In the genomic region with DNA sequence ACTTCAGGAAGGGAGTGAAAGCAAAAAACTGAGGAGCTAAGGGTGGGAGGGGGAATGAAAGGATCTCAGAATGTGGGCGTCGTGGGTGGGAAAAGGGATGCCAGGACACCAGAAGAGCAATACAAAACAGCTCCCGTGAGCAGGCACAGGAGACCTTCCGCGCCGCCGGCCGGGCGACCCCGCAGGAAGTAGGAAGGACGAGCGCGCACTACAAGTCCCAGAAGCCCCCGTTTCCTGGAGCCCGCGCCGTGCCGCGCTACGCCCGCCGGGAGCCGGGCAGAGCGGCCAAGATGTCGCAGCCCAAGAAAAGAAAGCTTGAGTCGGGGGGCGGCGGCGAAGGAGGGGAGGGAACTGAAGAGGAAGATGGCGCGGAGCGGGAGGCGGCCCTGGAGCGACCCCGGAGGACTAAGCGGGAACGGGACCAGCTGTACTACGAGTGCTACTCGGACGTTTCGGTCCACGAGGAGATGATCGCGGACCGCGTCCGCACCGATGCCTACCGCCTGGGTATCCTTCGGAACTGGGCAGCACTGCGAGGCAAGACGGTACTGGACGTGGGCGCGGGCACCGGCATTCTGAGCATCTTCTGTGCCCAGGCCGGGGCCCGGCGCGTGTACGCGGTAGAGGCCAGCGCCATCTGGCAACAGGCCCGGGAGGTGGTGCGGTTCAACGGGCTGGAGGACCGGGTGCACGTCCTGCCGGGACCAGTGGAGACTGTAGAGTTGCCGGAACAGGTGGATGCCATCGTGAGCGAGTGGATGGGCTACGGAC, we compare ENCODE assay signal across 8 cellular contexts. TPM values are rescaled to one million over a fixed set of nuclear protein-coding genes. Genes with fewer than 3 reads are reported as not detected.
DNase-seq lines count a peak whose midpoint lies in the region; ATAC-seq and TF ChIP-seq lines count a peak whose summit lies in the region.

A gene (plus strand): TSS at position 249 of the 771 bp plus-strand sequence. CDS start 42 bp downstream, at position 291.

- in situ Hi-C loops in mammary epithelial cell (cut with MboI; ENCODE audit: low sequenced_read_pairs in 2 of 2) = loop anchor here in 1 of 2 donors (5.0 kb wide), 1 partner anchor 86 kb away; a partner anchor contains a TSS

- H2AFZ ChIP-seq in mammary epithelial cell (ENCODE audit: low read depth, low read length) (peak within 1 kb of the TSS; percentile 100), smooth muscle cell (ENCODE audit: low read depth) (peak within 1 kb of the TSS; percentile 95)

- dilution Hi-C loops in mammary epithelial cell (cut with HindIII; ENCODE audit: low sequenced_read_pairs) = no loop called here

- DNase-seq in 8988T (peak; percentile 36), NCI-H2171 (lab: John Stamatoyannopoulos, UW) (peak; percentile 91), WERI-Rb-1 (peak; percentile 92), mammary epithelial cell (peak; percentile 69), iPS-NIHi7 (ENCODE audit: extremely low spot score) (peak; percentile 84), smooth muscle cell (lab: John Stamatoyannopoulos, UW; ENCODE audit: unreplicated experiment) (peak; percentile 43)

- H3K4me3 ChIP-seq in WERI-Rb-1 (ENCODE audit: low read depth, low read length) (peak within 1 kb of the TSS; percentile 94), mammary epithelial cell (replicated peaks in 1 of 3; ENCODE audit: insufficient read depth in 1 of 3, low read depth in 2 of 3, low read length in 3 of 3) (peak within 1 kb of the TSS; percentile 87 to 99 (median 96)), smooth muscle cell (peak within 1 kb of the TSS; percentile 91)

- no peak for TF ChIP-seq CTCF in WERI-Rb-1 (IDR thresholded peaks at IDR 0.05; ENCODE audit: low read depth, low read length)
- TF ChIP-seq CTCF in mammary epithelial cell (conservative IDR thresholded peaks at IDR 0.05 in 1 of 2, IDR thresholded peaks at IDR 0.05 in 1 of 2; ENCODE audit: extremely low read depth in 1 of 2, insufficient read depth in 1 of 2, low read depth in 1 of 2, low read length in 2 of 2) = peak in 1 of 2 donors; percentile 11
- no peak for TF ChIP-seq CTCF in smooth muscle cell (IDR thresholded peaks at IDR 0.05; ENCODE audit: borderline replicate concordance, insufficient read depth, poor library complexity, severe bottlenecking)

- H4K20me1 ChIP-seq in mammary epithelial cell (ENCODE audit: insufficient read depth, low read length) (no peaks in the 10 kb centered on the region), smooth muscle cell (ENCODE audit: low read depth) (no peaks in the 10 kb centered on the region)

- no peaks in the 10 kb centered on the region for H3F3A ChIP-seq in smooth muscle cell (ENCODE audit: low read depth)

- H3K79me2 ChIP-seq in mammary epithelial cell (ENCODE audit: insufficient read depth, low read length) (peaks cover 24% of the 10 kb centered on the region), smooth muscle cell (ENCODE audit: low read depth) (peaks cover 5% of the 10 kb centered on the region)

- H3K4me2 ChIP-seq in mammary epithelial cell (ENCODE audit: insufficient read depth, low read depth, low read length) (peak within 1 kb of the TSS; percentile 84), smooth muscle cell (peak within 1 kb of the TSS; percentile 92)

- H3K4me1 ChIP-seq in mammary epithelial cell (ENCODE audit: insufficient read depth, low read length) = peaks cover 9% of the 10 kb centered on the region
- peaks cover 17% of the 10 kb centered on the region for H3K4me1 ChIP-seq in smooth muscle cell (ENCODE audit: low read depth)

- intact Hi-C loops in mammary epithelial cell (cut with micrococcal nuclease) = loop anchor here (1.0 to 5.0 kb wide), 3 partner anchors 20 to 471 kb away; no protein-coding TSS in a partner anchor

- H3K9me3 ChIP-seq in WERI-Rb-1 (ENCODE audit: severe bottlenecking) (no peaks in the 10 kb centered on the region), mammary epithelial cell (replicated peaks; ENCODE audit: insufficient read depth, low read length) (no peaks in the 10 kb centered on the region), smooth muscle cell (replicated peaks; ENCODE audit: low read depth) (no peaks in the 10 kb centered on the region)

- H3K27ac ChIP-seq in WERI-Rb-1 (peak within 1 kb of the TSS; percentile 92), mammary epithelial cell (ENCODE audit: insufficient read depth, low read depth, low read length) (peak within 1 kb of the TSS; percentile 61), smooth muscle cell (ENCODE audit: low read depth) (no peak within 1 kb of the TSS)

- H3K36me3 ChIP-seq in WERI-Rb-1 (peaks cover 30% of the 10 kb centered on the region), mammary epithelial cell (ENCODE audit: insufficient read depth, low read length) (peaks cover 4% of the 10 kb centered on the region), smooth muscle cell (ENCODE audit: low read depth) (no peaks in the 10 kb centered on the region)

- 3% methylated on average over 8 of the region's 73 CpGs for WGBS in mammary epithelial cell (ENCODE audit: low coverage, missing lambda C conversion rate)
- WGBS in smooth muscle cell (ENCODE audit: low lambda C conversion rate) = under 1% methylated on average over 72 of the region's 73 CpGs

- ATAC-seq in GM18858 (IDR thresholded peaks at IDR 0.05; ENCODE audit: unreplicated experiment) (peak; percentile 88), HG03095 (IDR thresholded peaks at IDR 0.05; ENCODE audit: unreplicated experiment) (peak; percentile 89)

- CTCF ChIA-PET in mammary epithelial cell (lab: Charles Lee; ENCODE audit: low non-redundant PET) = interaction anchor here (0.6 kb wide), 2 partner anchors 20 to 84 kb away, joined by 4 to 16 read pairs; no protein-coding TSS in a partner anchor

- H3K9ac ChIP-seq in mammary epithelial cell (ENCODE audit: insufficient read depth, low read length) (peak within 1 kb of the TSS; percentile 61), smooth muscle cell (ENCODE audit: low read depth) (peak within 1 kb of the TSS; percentile 31)

- H3K27me3 ChIP-seq in WERI-Rb-1 (ENCODE audit: insufficient read depth, low read depth, severe bottlenecking) = no peaks in the 10 kb centered on the region
- H3K27me3 ChIP-seq in mammary epithelial cell (ENCODE audit: insufficient read depth, low read length) = no peaks in the 10 kb centered on the region
- no peaks in the 10 kb centered on the region for H3K27me3 ChIP-seq in smooth muscle cell (ENCODE audit: low read depth)

- BruUV-seq in mammary epithelial cell (replicated peaks; lab: Mats Ljungman, UMichigan) = no TSS peak

RNA-seq across cellular contexts. Expression of the gene that starts here (rescaled TPM):
- total RNA-seq in mammary epithelial cell (10 to 100 TPM; 14.4 to 17.7 TPM), smooth muscle cell (4.1 and 6.2 TPM in 2 replicates)
- polyA plus RNA-seq in mammary epithelial cell (15.9 TPM), smooth muscle cell (7.3 TPM in 2 replicates)
- 9.4 TPM for polyA minus RNA-seq in mammary epithelial cell

Comparison
In these comparisons a context has a peak if more than half of its experiments do, and no peak if none do; other contexts are left out.
1. DNase-seq: peak in every context shown above with its lines; median percentile 92 in WERI-Rb-1; 91 in NCI-H2171; 84 in iPS-NIHi7; 69 in mammary epithelial cell; 43 in smooth muscle cell; 36 in 8988T.